ENCODE assay signal across 8 cellular contexts in genomic region chr19:41998246-41999020, GRCh38. TPM values are rescaled to one million over a fixed set of nuclear protein-coding genes. Genes with fewer than 3 reads are reported as not detected.
A peak's percentile ranks its signal among the peaks of the same experiment; 100 is the strongest.
DNase-seq lines count a peak whose midpoint lies in the region; ATAC-seq and TF ChIP-seq lines count a peak whose summit lies in the region.

No MANE protein-coding gene starts in this region.

- H3K9me3 ChIP-seq in right atrium auricular region, result no peaks in the 10 kb centered on the region

- no peak overlapping the region for H3K27ac Mint-ChIP-seq in activated CD4-positive, alpha-beta T cell treated with anti-CD3 and anti-CD28 coated beads, Interleukin-2, amount 10 ng/mL, durations not matched to agents 24 days and 14 days
- H3K27ac Mint-ChIP-seq in activated T-helper 2 cell treated with anti-CD3 and anti-CD28 coated beads, Interferon-gamma antibody, Interleukin-2, Interleukin-4, amounts not matched to agents 10 μg/mL and 5 μg/mL and 100 μg/mL, durations not matched to agents 14 hours and 24 hours and 36 hours, result no peak overlapping the region

- DNase-seq in activated CD4-positive, alpha-beta T cell treated with anti-CD3 and anti-CD28 coated beads, Interleukin-2, amount 10 ng/mL, durations not matched to agents 24 days and 14 days, result peak; percentile 85
- DNase-seq in activated CD4-positive, alpha-beta T cell treated with anti-CD3 and anti-CD28 coated beads for 4 hours, result no peak
- DNase-seq in NCI-H2196 (lab: John Stamatoyannopoulos, UW; ENCODE audit: unreplicated experiment) (peak; percentile 85), right atrium auricular region (ENCODE audit: low spot score) (no peak), foreskin melanocyte (no peak)
- DNase-seq in activated T-helper 2 cell treated with anti-CD3 and anti-CD28 coated beads, Interferon-gamma antibody, Interleukin-2, Interleukin-4, amounts not matched to agents 10 μg/mL and 5 μg/mL and 100 μg/mL, durations not matched to agents 14 hours and 24 hours and 36 hours (ENCODE audit: low spot score), result peak; percentile 33
- DNase-seq in stimulated activated CD4-positive, alpha-beta T cell treated with anti-CD3 and anti-CD28 coated beads, Interleukin-4, amount 100 ng/mL, for 48 hours (ENCODE audit: low read depth in 2 of 2), result peak; percentile 48 to 57

- H3K9me3 Mint-ChIP-seq in activated CD4-positive, alpha-beta T cell treated with anti-CD3 and anti-CD28 coated beads, Interleukin-2, amount 10 ng/mL, durations not matched to agents 24 days and 14 days, result no peaks in the 10 kb centered on the region
- H3K9me3 Mint-ChIP-seq in activated T-helper 2 cell treated with anti-CD3 and anti-CD28 coated beads, Interferon-gamma antibody, Interleukin-2, Interleukin-4, amounts not matched to agents 10 μg/mL and 5 μg/mL and 100 μg/mL, durations not matched to agents 14 hours and 24 hours and 36 hours, result no peaks in the 10 kb centered on the region

- H3K27me3 ChIP-seq in right atrium auricular region, result peaks cover 0 to 7% of the 10 kb centered on the region in 2 donors

- H3K4me3 ChIP-seq in right atrium auricular region, result peak overlapping the region in 1 of 2 donors; percentile 27

- no peak for ATAC-seq in HG02973 (IDR thresholded peaks at IDR 0.05; ENCODE audit: unreplicated experiment)

- no peaks in the 10 kb centered on the region for H3K36me3 ChIP-seq in right atrium auricular region

- no peak overlapping the region for H3K4me3 Mint-ChIP-seq in activated CD4-positive, alpha-beta T cell treated with anti-CD3 and anti-CD28 coated beads, Interleukin-2, amount 10 ng/mL, durations not matched to agents 24 days and 14 days
- no peak overlapping the region for H3K4me3 Mint-ChIP-seq in activated T-helper 2 cell treated with anti-CD3 and anti-CD28 coated beads, Interferon-gamma antibody, Interleukin-2, Interleukin-4, amounts not matched to agents 10 μg/mL and 5 μg/mL and 100 μg/mL, durations not matched to agents 14 hours and 24 hours and 36 hours (ENCODE audit: low read depth)

- no peak overlapping the region for H3K27ac ChIP-seq in right atrium auricular region

- H3K27me3 Mint-ChIP-seq in activated CD4-positive, alpha-beta T cell treated with anti-CD3 and anti-CD28 coated beads, Interleukin-2, amount 10 ng/mL, durations not matched to agents 24 days and 14 days, result peaks cover 60% of the 10 kb centered on the region
- H3K27me3 Mint-ChIP-seq in activated T-helper 2 cell treated with anti-CD3 and anti-CD28 coated beads, Interferon-gamma antibody, Interleukin-2, Interleukin-4, amounts not matched to agents 10 μg/mL and 5 μg/mL and 100 μg/mL, durations not matched to agents 14 hours and 24 hours and 36 hours (ENCODE audit: low read depth), result peaks cover 63% of the 10 kb centered on the region

- H3K36me3 Mint-ChIP-seq in activated CD4-positive, alpha-beta T cell treated with anti-CD3 and anti-CD28 coated beads, Interleukin-2, amount 10 ng/mL, durations not matched to agents 24 days and 14 days (ENCODE audit: low read depth), result peaks cover 3% of the 10 kb centered on the region
- H3K36me3 Mint-ChIP-seq in activated T-helper 2 cell treated with anti-CD3 and anti-CD28 coated beads, Interferon-gamma antibody, Interleukin-2, Interleukin-4, amounts not matched to agents 10 μg/mL and 5 μg/mL and 100 μg/mL, durations not matched to agents 14 hours and 24 hours and 36 hours (ENCODE audit: low read depth), result no peaks in the 10 kb centered on the region

- intact Hi-C loops in activated CD4-positive, alpha-beta T cell treated with anti-CD3 and anti-CD28 coated beads, Interleukin-2, amount 10 ng/mL, durations not matched to agents 24 days and 14 days (cut with micrococcal nuclease), result loop anchor here (5.0 kb wide), 1 partner anchor 34 kb away; no protein-coding TSS in a partner anchor
- intact Hi-C loops in activated T-helper 2 cell treated with anti-CD3 and anti-CD28 coated beads, Interferon-gamma antibody, Interleukin-2, Interleukin-4, amounts not matched to agents 10 μg/mL and 5 μg/mL and 100 μg/mL, durations not matched to agents 14 hours and 24 hours and 36 hours (cut with micrococcal nuclease), result no loop called here

- peaks cover 25% of the 10 kb centered on the region for H3K4me1 Mint-ChIP-seq in activated CD4-positive, alpha-beta T cell treated with anti-CD3 and anti-CD28 coated beads, Interleukin-2, amount 10 ng/mL, durations not matched to agents 24 days and 14 days
- H3K4me1 Mint-ChIP-seq in activated T-helper 2 cell treated with anti-CD3 and anti-CD28 coated beads, Interferon-gamma antibody, Interleukin-2, Interleukin-4, amounts not matched to agents 10 μg/mL and 5 μg/mL and 100 μg/mL, durations not matched to agents 14 hours and 24 hours and 36 hours (ENCODE audit: low read depth), result peaks cover 19% of the 10 kb centered on the region

- peak; percentile 57 to 78 for TF ChIP-seq CTCF in right atrium auricular region (IDR thresholded peaks at IDR 0.05)

- peaks cover 0 to 31% of the 10 kb centered on the region in 2 donors for H3K4me1 ChIP-seq in right atrium auricular region

RNA-seq across cellular contexts. Expression of gene ATP1A3, which starts 4.4 kb away (rescaled TPM):
- total RNA-seq in activated CD4-positive, alpha-beta T cell treated with anti-CD3 and anti-CD28 coated beads, Interleukin-2, amount 10 ng/mL, durations not matched to agents 24 days and 14 days, result 0.68 and 1.2 TPM in 2 replicates
- 0.97 and 1.7 TPM in 2 replicates for total RNA-seq in activated T-helper 2 cell treated with anti-CD3 and anti-CD28 coated beads, Interferon-gamma antibody, Interleukin-2, Interleukin-4, amounts not matched to agents 10 μg/mL and 5 μg/mL and 100 μg/mL, durations not matched to agents 14 hours and 24 hours and 36 hours
- 100 to 1,000 TPM in 1 of 2 donors, 10 to 100 TPM in 1; 81.4 to 223 TPM for total RNA-seq in right atrium auricular region

RNA-seq across cellular contexts. Expression of gene RABAC1, which starts 39.3 kb away (rescaled TPM):
- total RNA-seq in activated CD4-positive, alpha-beta T cell treated with anti-CD3 and anti-CD28 coated beads, Interleukin-2, amount 10 ng/mL, durations not matched to agents 24 days and 14 days, result 37.2 and 41.5 TPM in 2 replicates
- total RNA-seq in activated T-helper 2 cell treated with anti-CD3 and anti-CD28 coated beads, Interferon-gamma antibody, Interleukin-2, Interleukin-4, amounts not matched to agents 10 μg/mL and 5 μg/mL and 100 μg/mL, durations not matched to agents 14 hours and 24 hours and 36 hours, result 54.0 and 57.6 TPM in 2 replicates
- 100 to 1,000 TPM; 123 to 167 TPM for total RNA-seq in right atrium auricular region

Comparison
In these comparisons a context has a peak if more than half of its experiments do, and no peak if none do; other contexts are left out.
1. DNase-seq: peak in activated CD4-positive, alpha-beta T cell treated with anti-CD3 and anti-CD28 coated beads, Interleukin-2, amount 10 ng/mL, durations not matched to agents 24 days and 14 days (single experiment), NCI-H2196 (single experiment), activated T-helper 2 cell treated with anti-CD3 and anti-CD28 coated beads, Interferon-gamma antibody, Interleukin-2, Interleukin-4, amounts not matched to agents 10 μg/mL and 5 μg/mL and 100 μg/mL, durations not matched to agents 14 hours and 24 hours and 36 hours (single experiment) and stimulated activated CD4-positive, alpha-beta T cell treated with anti-CD3 and anti-CD28 coated beads, Interleukin-4, amount 100 ng/mL, for 48 hours (2 of 2); none in activated CD4-positive, alpha-beta T cell treated with anti-CD3 and anti-CD28 coated beads for 4 hours (0 of 2), right atrium auricular region (single experiment) and foreskin melanocyte (single experiment).
2. RNA of gene ATP1A3, which starts 4.4 kb away (total RNA-seq): 81.4 to 223 TPM in right atrium auricular region; 0.97 to 1.7 TPM in activated T-helper 2 cell treated with anti-CD3 and anti-CD28 coated beads, Interferon-gamma antibody, Interleukin-2, Interleukin-4, amounts not matched to agents 10 μg/mL and 5 μg/mL and 100 μg/mL, durations not matched to agents 14 hours and 24 hours and 36 hours and 0.68 to 1.2 TPM in activated CD4-positive, alpha-beta T cell treated with anti-CD3 and anti-CD28 coated beads, Interleukin-2, amount 10 ng/mL, durations not matched to agents 24 days and 14 days; every median in the first group is over 10 times any median in the second.